In genomic region chr11:45995342-45995734, GRCh38 we compare ENCODE assay signal across 1 cellular context.
TF ChIP-seq lines count a peak whose summit lies in the region.

No MANE protein-coding gene starts in this region.

TF ChIP-seq in K562, 482 proteins besides CTCF, POLR2A, EP300 and RAD21 (continued from another document):
- TF ChIP-seq CBX3 (IDR thresholded peaks at IDR 0.05; ENCODE audit: borderline replicate concordance in 1 of 2, low read length in 2 of 2) (peak in 1 of 2 experiments; percentile 78; a peak in 2 of 3 replicates), NFE2 (IDR thresholded peaks at IDR 0.05; ENCODE audit: low read depth) (no peak), RNF2 (IDR thresholded peaks at IDR 0.05) (peak; percentile 73; the same call in 1 of the 2 replicates), ARNT (IDR thresholded peaks at IDR 0.05) (no peak), SRF (CRISPR knock-in tag; IDR thresholded peaks at IDR 0.05) (no peak), TOE1 (IDR thresholded peaks at IDR 0.05; ENCODE audit: borderline replicate concordance) (peak; percentile 61; the same call in 1 of the 2 replicates), TOE1 (CRISPR knock-in tag; IDR thresholded peaks at IDR 0.05; ENCODE audit: borderline replicate concordance, low read depth) (no peak), NCOR1 (IDR thresholded peaks at IDR 0.05) (peak; percentile 86), MAFF (IDR thresholded peaks at IDR 0.05; ENCODE audit: low read length) (0 out of 2 replicates have a peak, but pooled peaks have one; percentile 6), AFF1 (IDR thresholded peaks at IDR 0.05; ENCODE audit: low read depth in 1 of 2, partially characterized antibody in 2 of 2) (peak in 1 of 2 experiments; percentile 21), CBFA2T2 (conservative IDR thresholded peaks at IDR 0.05) (peak; percentile 85), JUN (IDR thresholded peaks at IDR 0.05; ENCODE audit: borderline replicate concordance, low read depth, low read length) (no peak), JUN (CRISPR knock-in tag; IDR thresholded peaks at IDR 0.05; ENCODE audit: borderline replicate concordance) (0 out of 2 replicates have a peak, but pooled peaks have one; percentile 48), JUND (IDR thresholded peaks at IDR 0.05; ENCODE audit: borderline replicate concordance, low read depth, low read length) (peak; percentile 61), JUND (tag; IDR thresholded peaks at IDR 0.05; ENCODE audit: borderline replicate concordance, low read depth, low read length) (no peak), SMARCA4 (IDR thresholded peaks at IDR 0.05) (peak; percentile 84), LEF1 (IDR thresholded peaks at IDR 0.05) (peak; percentile 94), CREB3 (tag; conservative IDR thresholded peaks at IDR 0.05; ENCODE audit: low read depth) (0 out of 2 replicates have a peak, but pooled peaks have one; percentile 13), ZBTB5 (IDR thresholded peaks at IDR 0.05) (no peak), NCOA1 (IDR thresholded peaks at IDR 0.05; ENCODE audit: low read depth) (peak; percentile 50; the same call in 1 of the 2 replicates), ARID3A (IDR thresholded peaks at IDR 0.05; ENCODE audit: borderline replicate concordance, low read depth, low read length) (peak; percentile 85), TBP (optimal IDR thresholded peaks at IDR 0.05; ENCODE audit: low read depth, low read length) (peak; percentile 43), HDAC1 (IDR thresholded peaks at IDR 0.05) (peak in 1 of 2 experiments; percentile 12; a peak in 1 of 4 replicates), ZBTB1 (CRISPR knock-in tag; IDR thresholded peaks at IDR 0.05; ENCODE audit: borderline replicate concordance, low read depth) (no peak), HMBOX1 (IDR thresholded peaks at IDR 0.05) (peak; percentile 68), SAFB2 (IDR thresholded peaks at IDR 0.05; ENCODE audit: borderline replicate concordance, low read depth, low read length, severe bottlenecking) (no peak), MTA2 (IDR thresholded peaks at IDR 0.05; ENCODE audit: low read depth) (peak; percentile 80), KLF1 (tag; IDR thresholded peaks at IDR 0.05) (no peak), TCF3 (CRISPR knock-in tag; IDR thresholded peaks at IDR 0.05) (peak; percentile 92), PHB2 (IDR thresholded peaks at IDR 0.05; ENCODE audit: low read depth) (0 out of 2 replicates have a peak, but pooled peaks have one; percentile 18), TAL1 (IDR thresholded peaks at IDR 0.05) (peak; percentile 88), NBN (IDR thresholded peaks at IDR 0.05; ENCODE audit: low read depth) (0 out of 2 replicates have a peak, but pooled peaks have one; percentile 25), NR2C1 (IDR thresholded peaks at IDR 0.05) (no peak), NR2C1 (tag; IDR thresholded peaks at IDR 0.05) (0 out of 2 replicates have a peak, but pooled peaks have one; percentile 16), PML (IDR thresholded peaks at IDR 0.05; ENCODE audit: low read length) (peak; percentile 81), PBX2 (CRISPR knock-in tag; IDR thresholded peaks at IDR 0.05; ENCODE audit: low read depth) (no peak), PBX2 (tag; conservative IDR thresholded peaks at IDR 0.05; ENCODE audit: low read depth) (peak; percentile 54), PRMT5 (CRISPR knock-in tag; IDR thresholded peaks at IDR 0.05) (no peak), BRD9 (IDR thresholded peaks at IDR 0.05; ENCODE audit: low read depth, partially characterized antibody) (peak; percentile 18), PURB (CRISPR knock-in tag; IDR thresholded peaks at IDR 0.05; ENCODE audit: low read depth) (no peak), TAF1 (IDR thresholded peaks at IDR 0.05; ENCODE audit: control insufficient read depth, extremely low read depth, insufficient read depth, low read length, severe bottlenecking) (peak; percentile 31), MAX (CRISPR knock-in tag; IDR thresholded peaks at IDR 0.05) (peak; percentile 47; the same call in 1 of the 2 replicates), SMAD4 (CRISPR knock-in tag; conservative IDR thresholded peaks at IDR 0.05) (peak; percentile 47), NONO (IDR thresholded peaks at IDR 0.05; ENCODE audit: low read depth in 2 of 2, low read length in 1 of 2) (peak in 1 of 2 experiments; percentile 87; a peak in 1 of 4 replicates), CREB3L1 (IDR thresholded peaks at IDR 0.05; ENCODE audit: borderline replicate concordance, low read depth) (no peak), TRIM28 (IDR thresholded peaks at IDR 0.05) (0 out of 2 replicates have a peak, but pooled peaks have one; percentile 28), PRDM10 (IDR thresholded peaks at IDR 0.05; ENCODE audit: partially characterized antibody) (peak; percentile 99), STAG1 (CRISPR knock-in tag; IDR thresholded peaks at IDR 0.05; ENCODE audit: borderline replicate concordance) (no peak), ZNF584 (CRISPR knock-in tag; IDR thresholded peaks at IDR 0.05; ENCODE audit: low read depth) (no peak)
